ENCODE assay signal across 11 cellular contexts in the genomic region with DNA sequence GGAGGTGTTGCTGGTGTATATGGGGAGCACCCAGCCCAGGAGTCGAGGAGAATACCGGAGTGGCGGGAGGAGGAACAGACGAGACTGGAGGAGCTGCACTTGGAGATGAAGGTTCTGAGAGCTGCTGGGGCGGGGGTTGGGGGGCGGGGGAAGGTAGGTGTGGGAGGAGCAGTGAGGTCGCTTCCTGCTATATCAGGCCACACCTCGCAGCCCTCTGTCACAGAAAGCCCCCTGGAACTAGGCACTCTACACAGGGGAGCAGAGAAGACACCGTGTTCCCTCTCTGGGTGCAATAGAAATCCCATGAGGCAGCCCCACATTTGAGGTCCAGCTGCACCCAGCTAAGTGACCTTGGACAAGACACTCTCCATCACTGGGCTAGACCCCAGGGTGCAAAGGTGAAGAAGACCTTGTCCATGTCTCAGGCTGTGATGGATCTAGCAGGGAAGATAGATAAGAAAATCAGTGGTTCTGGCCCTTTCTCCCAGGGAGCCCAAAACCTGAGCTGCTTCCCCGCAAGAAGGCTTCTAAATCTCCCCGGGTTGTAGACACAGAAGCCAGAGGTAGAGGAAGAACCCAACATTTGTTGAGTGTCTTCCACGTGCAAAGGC.
DNase-seq lines count a peak whose midpoint lies in the region; ATAC-seq and TF ChIP-seq lines count a peak whose summit lies in the region.
"Had no signal": no experiment of that assay in that cellular context is flagged by ENCODE, and none has a peak within 500 bp of the region (broad histone marks: within the 10 kb centered on the region; RNA-seq: fewer than 3 reads in every experiment).

No MANE protein-coding gene starts in this region.

- no peak for DNase-seq in DND-41
- DNase-seq in HFFc6: no peak
- DNase-seq in activated naive CD8-positive, alpha-beta T cell treated with anti-CD3 and anti-CD28 coated beads, Interleukin-2, amount 10 ng/mL, durations not matched to agents 7 days and 5 days: no peak
- DNase-seq in natural killer cell treated with Interleukin-12 subunit alpha and Interleukin-12 subunit beta and Interleukin-15 and Interleukin-18, amount 100 ng/mL, for 72 hours (ENCODE audit: low spot score): peak; percentile 37
- DNase-seq in type B pancreatic cell (ENCODE audit: extremely low spot score, unreplicated experiment): no peak
- DNase-seq in NOMO-1 (lab: John Stamatoyannopoulos, UW; ENCODE audit: unreplicated experiment in 2 of 2): no peak
- DNase-seq: activated CD8-positive, alpha-beta memory T cell treated with anti-CD3 and anti-CD28 coated beads, Interleukin-2, amount 10 ng/mL, durations not matched to agents 7 days and 5 days; esophagus squamous epithelium had no signal

- H4K20me1 ChIP-seq in DND-41 (ENCODE audit: insufficient read depth, low read length): peaks cover 88% of the 10 kb centered on the region

- H3K4me1 Mint-ChIP-seq in HFFc6 (ENCODE audit: low read depth): peaks cover 32% of the 10 kb centered on the region
- H3K4me1 Mint-ChIP-seq in activated naive CD8-positive, alpha-beta T cell treated with anti-CD3 and anti-CD28 coated beads, Interleukin-2, amount 10 ng/mL, durations not matched to agents 7 days and 5 days: peaks cover 34% of the 10 kb centered on the region
- H3K4me1 Mint-ChIP-seq in natural killer cell treated with Interleukin-12 subunit alpha and Interleukin-12 subunit beta and Interleukin-15 and Interleukin-18, amount 100 ng/mL, for 72 hours (ENCODE audit: low read depth in 2 of 2): peaks cover 24 to 25% of the 10 kb centered on the region in 2 donors
- H3K4me1 Mint-ChIP-seq in type B pancreatic cell (ENCODE audit: unreplicated experiment): no peaks in the 10 kb centered on the region

- no peaks in the 10 kb centered on the region for H3K27me3 ChIP-seq in DND-41 (ENCODE audit: insufficient read depth, low read length, poor library complexity)
- H3K27me3 ChIP-seq: esophagus squamous epithelium, SJSA1 had no signal

- H3K36me3 Mint-ChIP-seq in HFFc6 (ENCODE audit: low read depth): no peaks in the 10 kb centered on the region
- no peaks in the 10 kb centered on the region for H3K36me3 Mint-ChIP-seq in activated naive CD8-positive, alpha-beta T cell treated with anti-CD3 and anti-CD28 coated beads, Interleukin-2, amount 10 ng/mL, durations not matched to agents 7 days and 5 days
- H3K36me3 Mint-ChIP-seq in natural killer cell treated with Interleukin-12 subunit alpha and Interleukin-12 subunit beta and Interleukin-15 and Interleukin-18, amount 100 ng/mL, for 72 hours: no peaks in the 10 kb centered on the region
- H3K36me3 Mint-ChIP-seq in type B pancreatic cell: no peaks in the 10 kb centered on the region

- peak overlapping the region; percentile 52 for H3K27ac ChIP-seq in DND-41 (ENCODE audit: low read length)
- H3K27ac ChIP-seq: esophagus squamous epithelium, KMS-11 had no signal

- no peak for TF ChIP-seq CTCF in DND-41 (IDR thresholded peaks at IDR 0.05; ENCODE audit: borderline replicate concordance, extremely low read depth, low read length, poor library complexity, severe bottlenecking)
- no peak for TF ChIP-seq CTCF in HFFc6 (IDR thresholded peaks at IDR 0.05)
- no peak for TF ChIP-seq CTCF in type B pancreatic cell (conservative IDR thresholded peaks at IDR 0.05)

- H3K79me2 ChIP-seq in DND-41 (ENCODE audit: insufficient read depth, low read length): peaks cover 99% of the 10 kb centered on the region

- H3K27ac Mint-ChIP-seq in HFFc6 (peak overlapping the region; percentile 98), type B pancreatic cell (no peak overlapping the region)
- H3K27ac Mint-ChIP-seq in activated naive CD8-positive, alpha-beta T cell treated with anti-CD3 and anti-CD28 coated beads, Interleukin-2, amount 10 ng/mL, durations not matched to agents 7 days and 5 days: peak overlapping the region; percentile 35
- peak overlapping the region in 1 of 2 donors; percentile 69 for H3K27ac Mint-ChIP-seq in natural killer cell treated with Interleukin-12 subunit alpha and Interleukin-12 subunit beta and Interleukin-15 and Interleukin-18, amount 100 ng/mL, for 72 hours

- no peaks in the 10 kb centered on the region for H3K9me3 Mint-ChIP-seq in HFFc6
- H3K9me3 Mint-ChIP-seq in activated naive CD8-positive, alpha-beta T cell treated with anti-CD3 and anti-CD28 coated beads, Interleukin-2, amount 10 ng/mL, durations not matched to agents 7 days and 5 days: no peaks in the 10 kb centered on the region
- no peaks in the 10 kb centered on the region for H3K9me3 Mint-ChIP-seq in natural killer cell treated with Interleukin-12 subunit alpha and Interleukin-12 subunit beta and Interleukin-15 and Interleukin-18, amount 100 ng/mL, for 72 hours
- no peaks in the 10 kb centered on the region for H3K9me3 Mint-ChIP-seq in type B pancreatic cell

- H3K27me3 Mint-ChIP-seq in HFFc6 (ENCODE audit: insufficient read depth) (no peaks in the 10 kb centered on the region), type B pancreatic cell (peaks cover 10% of the 10 kb centered on the region)
- H3K27me3 Mint-ChIP-seq in activated naive CD8-positive, alpha-beta T cell treated with anti-CD3 and anti-CD28 coated beads, Interleukin-2, amount 10 ng/mL, durations not matched to agents 7 days and 5 days: no peaks in the 10 kb centered on the region
- no peaks in the 10 kb centered on the region for H3K27me3 Mint-ChIP-seq in natural killer cell treated with Interleukin-12 subunit alpha and Interleukin-12 subunit beta and Interleukin-15 and Interleukin-18, amount 100 ng/mL, for 72 hours

- ATAC-seq in DND-41 (ENCODE audit: insufficient read depth, low read depth) (peak; percentile 69), HG03097 (IDR thresholded peaks at IDR 0.05; ENCODE audit: low FRiP score, unreplicated experiment) (no peak)
- ATAC-seq in activated naive CD8-positive, alpha-beta T cell treated with anti-CD3 and anti-CD28 coated beads, Interleukin-2, amount 10 ng/mL, durations not matched to agents 7 days and 5 days (ENCODE audit: low read depth): no peak
- no peak for ATAC-seq in natural killer cell treated with Interleukin-12 subunit alpha and Interleukin-12 subunit beta and Interleukin-15 and Interleukin-18, amount 100 ng/mL, for 72 hours

- POLR2A ChIA-PET in activated naive CD8-positive, alpha-beta T cell treated with anti-CD3 and anti-CD28 coated beads, Interleukin-2, amount 10 ng/mL, durations not matched to agents 7 days and 5 days (lab: Charles Lee): interaction anchor here (1.0 kb wide), 1 partner anchor 17 kb away, joined by 3 read pairs; no protein-coding TSS in a partner anchor

- peaks cover 47% of the 10 kb centered on the region for H3K4me1 ChIP-seq in DND-41 (ENCODE audit: insufficient read depth, low read length)
- H3K4me1 ChIP-seq: esophagus squamous epithelium had no signal

- H3K36me3 ChIP-seq in DND-41 (ENCODE audit: insufficient read depth, low read length): peaks cover 56% of the 10 kb centered on the region
- H3K36me3 ChIP-seq: esophagus squamous epithelium, SJSA1 had no signal

- H3K4me3 Mint-ChIP-seq in HFFc6: no peak overlapping the region
- peak overlapping the region; percentile 51 for H3K4me3 Mint-ChIP-seq in activated naive CD8-positive, alpha-beta T cell treated with anti-CD3 and anti-CD28 coated beads, Interleukin-2, amount 10 ng/mL, durations not matched to agents 7 days and 5 days
- no peak overlapping the region for H3K4me3 Mint-ChIP-seq in natural killer cell treated with Interleukin-12 subunit alpha and Interleukin-12 subunit beta and Interleukin-15 and Interleukin-18, amount 100 ng/mL, for 72 hours
- H3K4me3 Mint-ChIP-seq in type B pancreatic cell: no peak overlapping the region
- H3K4me3 Mint-ChIP-seq: activated CD8-positive, alpha-beta memory T cell treated with anti-CD3 and anti-CD28 coated beads, Interleukin-2, amount 10 ng/mL, durations not matched to agents 7 days and 5 days had no signal

- no peak overlapping the region for H3K9ac ChIP-seq in DND-41 (ENCODE audit: low read depth, low read length)
- H3K9ac ChIP-seq: KMS-11 had no signal

- no peak overlapping the region for H3K4me3 ChIP-seq in DND-41 (ENCODE audit: low read depth in 1 of 2, low read length in 2 of 2)
- H3K4me3 ChIP-seq: esophagus squamous epithelium, SJSA1 had no signal

- H3K4me2 ChIP-seq in DND-41 (ENCODE audit: insufficient read depth, low read length): no peak overlapping the region
- H3K4me2 ChIP-seq: KMS-11 had no signal

- no peak overlapping the region for H2AFZ ChIP-seq in DND-41 (ENCODE audit: low read depth, low read length)

- no peaks in the 10 kb centered on the region for H3K9me3 ChIP-seq in DND-41 (ENCODE audit: insufficient read depth, low read length, severe bottlenecking)
- H3K9me3 ChIP-seq: esophagus squamous epithelium, SJSA1 had no signal
